Comparison of ENCODE assay signal across 10 cellular contexts in genomic region chr6:15066433-15067337, GRCh38.
A peak's percentile ranks its signal among the peaks of the same experiment; 100 is the strongest.
DNase-seq lines count a peak whose midpoint lies in the region; ATAC-seq, FAIRE-seq and TF ChIP-seq lines count a peak whose summit lies in the region.
"Had no signal": no experiment of that assay in that cellular context is flagged by ENCODE, and none has a peak within 500 bp of the region (broad histone marks: within the 10 kb centered on the region; RNA-seq: fewer than 3 reads in every experiment).

No MANE protein-coding gene starts in this region.

- no peak for TF ChIP-seq POLR2A in H54 (IDR thresholded peaks at IDR 0.05; ENCODE audit: low read depth, low read length)

- TF ChIP-seq CTCF in epithelial cell of esophagus (IDR thresholded peaks at IDR 0.05; ENCODE audit: insufficient read depth, low read depth, low read length, missing control alignments), result no peak

- H3K27me3 Mint-ChIP-seq in activated T-cell treated with anti-CD3 and anti-CD28 coated beads, Interleukin-2, amount 50 U/mL, for 72 hours (ENCODE audit: low read depth), result no peaks in the 10 kb centered on the region

- H3K9me3 Mint-ChIP-seq in activated T-cell treated with anti-CD3 and anti-CD28 coated beads, Interleukin-2, amount 50 U/mL, for 72 hours, result peaks cover 0 to 4% of the 10 kb centered on the region in 2 donors

- peak overlapping the region; percentile 51 for H2AFZ ChIP-seq in ACC112 (ENCODE audit: low read length, unreplicated experiment)

- ATAC-seq in GM21825 (IDR thresholded peaks at IDR 0.05; ENCODE audit: unreplicated experiment) (no peak), GM19467 (IDR thresholded peaks at IDR 0.05; ENCODE audit: unreplicated experiment) (no peak)
- ATAC-seq in activated T-cell treated with anti-CD3 and anti-CD28 coated beads, Interleukin-2, amount 50 U/mL, for 72 hours (replicated peaks in 1 of 2), result no peak

- H3K4me3 Mint-ChIP-seq in activated T-cell treated with anti-CD3 and anti-CD28 coated beads, Interleukin-2, amount 50 U/mL, for 72 hours, result no peak overlapping the region

- DNase-seq in NCI-H226, result peak; percentile 45
- peak; percentile 98 for DNase-seq in epithelial cell of esophagus (ENCODE audit: low read depth)
- no peak for DNase-seq in H54 (ENCODE audit: insufficient read length, low spot score)
- DNase-seq in activated T-cell treated with anti-CD3 and anti-CD28 coated beads, Interleukin-2, amount 50 U/mL, for 72 hours, result no peak
- DNase-seq: activated CD4-positive, CD25-positive, alpha-beta regulatory T cell treated with anti-CD3 and anti-CD28 coated beads, Interleukin-2, amount 50 U/mL, for 72 hours; NCI-H1417 had no signal

- no peaks in the 10 kb centered on the region for H3K79me2 ChIP-seq in ACC112 (ENCODE audit: control insufficient read depth, insufficient read depth, low read length, unreplicated experiment)

- no peaks in the 10 kb centered on the region for H3K36me3 Mint-ChIP-seq in activated T-cell treated with anti-CD3 and anti-CD28 coated beads, Interleukin-2, amount 50 U/mL, for 72 hours (ENCODE audit: insufficient read depth in 2 of 2)

- H3K27ac Mint-ChIP-seq in activated T-cell treated with anti-CD3 and anti-CD28 coated beads, Interleukin-2, amount 50 U/mL, for 72 hours, result no peak overlapping the region

- H3K36me3 ChIP-seq in ACC112 (ENCODE audit: insufficient read depth, low read length) (no peaks in the 10 kb centered on the region), muscle layer of duodenum (ENCODE audit: control insufficient read depth in 1 of 2, insufficient read depth in 2 of 2, low read length in 2 of 2) (no peaks in the 10 kb centered on the region)

- peaks cover 6% of the 10 kb centered on the region for H3K4me1 Mint-ChIP-seq in activated T-cell treated with anti-CD3 and anti-CD28 coated beads, Interleukin-2, amount 50 U/mL, for 72 hours (ENCODE audit: low read depth)

- H3K27me3 ChIP-seq in ACC112 (ENCODE audit: insufficient read depth, low read length) (no peaks in the 10 kb centered on the region), muscle layer of duodenum (ENCODE audit: low read depth, low read length) (no peaks in the 10 kb centered on the region)

- FAIRE-seq in H54 (lab: Jason Lieb, UNC), result no peak

- no peak overlapping the region for H3K4me3 ChIP-seq in ACC112 (ENCODE audit: low read depth, low read length)
- no peak overlapping the region for H3K4me3 ChIP-seq in epithelial cell of esophagus (ENCODE audit: low read length)
- H3K4me3 ChIP-seq in muscle layer of duodenum (ENCODE audit: low read depth in 1 of 2, low read length in 2 of 2), result no peak overlapping the region

- H3K27ac ChIP-seq in ACC112 (ENCODE audit: low read depth, low read length) (peak overlapping the region; percentile 71), muscle layer of duodenum (ENCODE audit: low read length) (peak overlapping the region; percentile 69)

- no peaks in the 10 kb centered on the region for H3K9me3 ChIP-seq in muscle layer of duodenum (ENCODE audit: control insufficient read depth in 1 of 2, low read length in 2 of 2)

- peaks cover 21% of the 10 kb centered on the region for H3K4me1 ChIP-seq in ACC112 (ENCODE audit: control insufficient read depth, insufficient read depth, low read length, unreplicated experiment)
- no peaks in the 10 kb centered on the region for H3K4me1 ChIP-seq in muscle layer of duodenum (ENCODE audit: control insufficient read depth in 1 of 2, insufficient read depth in 2 of 2, low read length in 2 of 2)

Comparison
In these comparisons a context has a peak if more than half of its experiments do, and no peak if none do; other contexts are left out.
1. DNase-seq: peak in NCI-H226 (single experiment) and epithelial cell of esophagus (single experiment); none in H54 (single experiment) and activated T-cell treated with anti-CD3 and anti-CD28 coated beads, Interleukin-2, amount 50 U/mL, for 72 hours (0 of 2).